In the genomic region with DNA sequence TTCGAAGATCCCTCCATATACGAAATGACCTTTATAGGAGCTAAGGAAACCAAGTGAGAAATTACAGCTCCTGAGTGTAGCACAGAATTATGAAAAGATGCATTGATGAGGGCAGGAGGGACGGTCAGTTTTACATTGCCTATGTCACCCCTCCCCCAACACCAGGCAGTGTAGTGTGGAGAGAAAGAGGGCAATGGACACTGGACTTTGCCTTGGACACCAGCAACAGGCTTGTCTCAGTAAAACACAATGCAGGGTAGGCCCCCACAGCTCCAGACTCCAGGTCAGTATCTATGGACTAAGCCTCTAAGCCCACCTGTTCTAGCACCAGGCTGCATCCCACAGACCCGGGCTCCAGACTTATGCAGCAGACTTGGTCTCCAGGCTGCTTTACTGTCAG, we compare ENCODE assay signal across 5 cellular contexts.
"Had no signal": no experiment of that assay in that cellular context is flagged by ENCODE, and none has a peak within 500 bp of the region (broad histone marks: within the 10 kb centered on the region; RNA-seq: fewer than 3 reads in every experiment).

No MANE protein-coding gene starts in this region.

- H3K4me2 ChIP-seq: GM23338 had no signal

- ATAC-seq: GM23338 had no signal

- H3K4me3 ChIP-seq: GM23338 had no signal

- FAIRE-seq: H54, HTR-8/SVneo had no signal

- H2AFZ ChIP-seq: GM23338 had no signal

- DNase-seq: H9, HCEC 1CT had no signal
